ENCODE assay signal across 1 cellular context in genomic region chr3:186940965-186941364, GRCh38.
TF ChIP-seq lines count a peak whose summit lies in the region.

No MANE protein-coding gene starts in this region.

TF ChIP-seq in H1, 55 proteins besides CTCF, POLR2A, EP300 and RAD21:
- TF ChIP-seq CHD2 (IDR thresholded peaks at IDR 0.05; ENCODE audit: low read length) (no peak), ATF2 (IDR thresholded peaks at IDR 0.05; ENCODE audit: low read length) (no peak), SIRT6 (IDR thresholded peaks at IDR 0.05; ENCODE audit: low read length) (no peak), RBBP5 (IDR thresholded peaks at IDR 0.05; ENCODE audit: borderline replicate concordance, low read depth, low read length) (no peak), EZH2 (IDR thresholded peaks at IDR 0.05; ENCODE audit: low read depth, low read length, severe bottlenecking) (no peak), RFX5 (IDR thresholded peaks at IDR 0.05; ENCODE audit: borderline replicate concordance, low read depth, low read length) (no peak), TAF7 (optimal IDR thresholded peaks at IDR 0.05; ENCODE audit: borderline replicate concordance, low read depth, low read length) (no peak), CBX5 (IDR thresholded peaks at IDR 0.05; ENCODE audit: low read depth, low read length) (no peak), EGR1 (IDR thresholded peaks at IDR 0.05; ENCODE audit: borderline replicate concordance, low read depth, low read length) (no peak), KDM1A (IDR thresholded peaks at IDR 0.05; ENCODE audit: borderline replicate concordance, low read length) (no peak), KDM5A (IDR thresholded peaks at IDR 0.05; ENCODE audit: low read length) (no peak), SP4 (IDR thresholded peaks at IDR 0.05; ENCODE audit: low read length) (no peak), MAX (IDR thresholded peaks at IDR 0.05) (no peak), CHD1 (IDR thresholded peaks at IDR 0.05; ENCODE audit: low read depth, low read length) (no peak), RXRA (IDR thresholded peaks at IDR 0.05; ENCODE audit: insufficient read depth, low read depth, low read length) (no peak)
